Comparison of ENCODE assay signal across 26 cellular contexts in the genomic region with DNA sequence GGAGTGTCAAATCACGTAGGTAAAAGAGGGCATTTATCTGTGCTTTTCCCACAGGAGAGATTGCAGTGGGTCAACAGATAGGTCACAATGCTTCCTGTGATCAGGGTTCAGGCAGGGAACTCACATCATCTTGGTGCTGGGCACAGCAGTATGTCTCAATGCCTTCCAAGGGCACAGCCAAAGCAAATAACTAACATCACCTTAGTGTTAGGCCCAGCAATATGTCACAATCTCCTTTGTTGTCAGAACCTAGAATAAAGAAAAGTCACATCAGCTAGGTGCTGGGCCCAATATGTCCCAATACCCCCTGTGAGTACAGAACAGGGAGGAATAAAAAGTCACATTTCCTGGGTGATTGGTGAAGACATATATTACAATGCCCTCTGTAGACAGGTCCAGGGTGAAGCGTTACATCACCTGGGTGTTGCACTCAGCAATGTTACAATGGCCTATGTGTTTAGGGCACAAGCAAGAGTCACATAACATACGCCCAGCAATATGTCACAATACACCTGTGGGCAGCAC.
"Had no signal": no experiment of that assay in that cellular context is flagged by ENCODE, and none has a peak within 500 bp of the region (broad histone marks: within the 10 kb centered on the region; RNA-seq: fewer than 3 reads in every experiment).

No MANE protein-coding gene starts in this region.

- H3K9me3 ChIP-seq: heart left ventricle, left ventricle myocardium inferior, lower lobe of right lung, prostate gland, right atrium auricular region, sigmoid colon, stomach, thyroid gland, vagina had no signal

- H3K4me3 Mint-ChIP-seq: naive B cell; natural killer cell treated with Interleukin-12 subunit alpha and Interleukin-12 subunit beta and Interleukin-15 and Interleukin-18, amount 100 ng/mL, for 72 hours; neural crest cell; stimulated activated effector memory CD8-positive, alpha-beta T cell treated with anti-CD3 and anti-CD28 coated beads, Interleukin-12 subunit alpha, Interleukin-12 subunit beta, amount 100 ng/mL, for 72 hours had no signal

- H3K79me2 ChIP-seq: hepatocyte had no signal

- H3K27ac Mint-ChIP-seq: natural killer cell treated with Interleukin-12 subunit alpha and Interleukin-12 subunit beta and Interleukin-15 and Interleukin-18, amount 100 ng/mL, for 72 hours; stimulated activated effector memory CD8-positive, alpha-beta T cell treated with anti-CD3 and anti-CD28 coated beads, Interleukin-12 subunit alpha, Interleukin-12 subunit beta, amount 100 ng/mL, for 72 hours had no signal

- H3K4me1 ChIP-seq: esophagus muscularis mucosa, foreskin keratinocyte, gastroesophageal sphincter, heart left ventricle, left ventricle myocardium inferior, lower lobe of right lung, prostate gland, right atrium auricular region, sigmoid colon, stomach, thyroid gland, vagina had no signal

- DNase-seq: dermis blood vessel endothelial cell; effector memory CD4-positive, alpha-beta T cell; foreskin keratinocyte; heart left ventricle; left cardiac atrium; left ventricle myocardium inferior; lower lobe of right lung; naive B cell; sigmoid colon; stimulated activated CD4-positive, alpha-beta T cell treated with anti-CD3 and anti-CD28 coated beads, Interleukin-2, amount 100 ng/mL, for 24 hours; stimulated activated CD4-positive, alpha-beta T cell treated with anti-CD3 and anti-CD28 coated beads, Interleukin-4, amount 100 ng/mL, for 24 hours; stimulated activated naive CD4-positive, alpha-beta T cell treated with Interleukin-2 at 50 U/mL for 16 hours; stomach; thyroid gland had no signal

- H3K4me2 ChIP-seq: hepatocyte had no signal

- H3K4me1 Mint-ChIP-seq: neural crest cell had no signal

- H3K27ac ChIP-seq: coronary artery, esophagus muscularis mucosa, foreskin keratinocyte, gastroesophageal sphincter, heart left ventricle, left ventricle myocardium inferior, lower lobe of right lung, prostate gland, right atrium auricular region, sigmoid colon, stomach, thyroid gland, vagina had no signal

- H3K27me3 Mint-ChIP-seq: naive B cell; natural killer cell treated with Interleukin-12 subunit alpha and Interleukin-12 subunit beta and Interleukin-15 and Interleukin-18, amount 100 ng/mL, for 72 hours had no signal

- H3K36me3 ChIP-seq: prostate gland had no signal

- H3K9me3 Mint-ChIP-seq: naive B cell; natural killer cell treated with Interleukin-12 subunit alpha and Interleukin-12 subunit beta and Interleukin-15 and Interleukin-18, amount 100 ng/mL, for 72 hours; neural crest cell; stimulated activated effector memory CD8-positive, alpha-beta T cell treated with anti-CD3 and anti-CD28 coated beads, Interleukin-12 subunit alpha, Interleukin-12 subunit beta, amount 100 ng/mL, for 72 hours had no signal

- H3K4me3 ChIP-seq: coronary artery, esophagus muscularis mucosa, gastroesophageal sphincter, heart left ventricle, hepatocyte, left ventricle myocardium inferior, lower lobe of right lung, prostate gland, right atrium auricular region, sigmoid colon, stomach, thyroid gland, vagina had no signal

- H2AFZ ChIP-seq: hepatocyte had no signal

- ATAC-seq: foreskin keratinocyte; gastroesophageal sphincter; heart left ventricle; left cardiac atrium; lower lobe of right lung; natural killer cell treated with Interleukin-12 subunit alpha and Interleukin-12 subunit beta and Interleukin-15 and Interleukin-18, amount 100 ng/mL, for 72 hours; stimulated activated effector memory CD8-positive, alpha-beta T cell treated with anti-CD3 and anti-CD28 coated beads, Interleukin-12 subunit alpha, Interleukin-12 subunit beta, amount 100 ng/mL, for 72 hours had no signal

- FAIRE-seq: endothelial cell of umbilical vein, islet of Langerhans had no signal

- H3K27me3 ChIP-seq: esophagus muscularis mucosa, foreskin keratinocyte, gastroesophageal sphincter, heart left ventricle, hepatocyte, right atrium auricular region, sigmoid colon, stomach, thyroid gland, vagina had no signal
